In genomic region chr5:45336464-45336863, GRCh38 we compare ENCODE assay signal across 8 cellular contexts.
"Had no signal": no experiment of that assay in that cellular context is flagged by ENCODE, and none has a peak within 500 bp of the region (broad histone marks: within the 10 kb centered on the region; RNA-seq: fewer than 3 reads in every experiment).

No MANE protein-coding gene starts in this region.

- DNase-seq: GM23248, GOT3, H7, HFFc6, IMR-90 had no signal

- H3K4me3 ChIP-seq: GM23248, HAP-1, K562 had no signal

- ATAC-seq: HCT116, K562 had no signal

- H3K4me1 ChIP-seq: HAP-1 had no signal

- H3K36me3 ChIP-seq: HAP-1 had no signal

- H2AFZ ChIP-seq: GM23248 had no signal

- H3K9me3 ChIP-seq: HAP-1 had no signal

- H3K27ac ChIP-seq: GM23248 had no signal

- H3K9ac ChIP-seq: GM23248 had no signal
